ENCODE assay signal across 1 cellular context in genomic region chr4:158929939-158930344, GRCh38.
TF ChIP-seq lines count a peak whose summit lies in the region.

No MANE protein-coding gene starts in this region.

TF ChIP-seq in HepG2, 621 proteins besides CTCF, POLR2A, EP300 and RAD21:
- no peak for TF ChIP-seq TGIF2 (CRISPR knock-in tag; IDR thresholded peaks at IDR 0.05)
- TF ChIP-seq ZSCAN5A (CRISPR knock-in tag; IDR thresholded peaks at IDR 0.05; ENCODE audit: borderline replicate concordance): no peak
- no peak for TF ChIP-seq DMAP1 (CRISPR knock-in tag; IDR thresholded peaks at IDR 0.05)
- no peak for TF ChIP-seq ZBTB8A (CRISPR knock-in tag; IDR thresholded peaks at IDR 0.05; ENCODE audit: borderline replicate concordance, low read depth)
- no peak for TF ChIP-seq ZNF720 (CRISPR knock-in tag; IDR thresholded peaks at IDR 0.05)
- TF ChIP-seq ZNF556 (CRISPR knock-in tag; IDR thresholded peaks at IDR 0.05; ENCODE audit: borderline replicate concordance): no peak
- TF ChIP-seq ZNF317 (CRISPR knock-in tag; IDR thresholded peaks at IDR 0.05): no peak
- TF ChIP-seq HOXA3 (CRISPR knock-in tag; IDR thresholded peaks at IDR 0.05): no peak
- no peak for TF ChIP-seq NRL (CRISPR knock-in tag; IDR thresholded peaks at IDR 0.05; ENCODE audit: borderline replicate concordance)
- no peak for TF ChIP-seq CEBPB (IDR thresholded peaks at IDR 0.05; ENCODE audit: borderline replicate concordance, low read depth, low read length)
- no peak for TF ChIP-seq HOXA5 (CRISPR knock-in tag; IDR thresholded peaks at IDR 0.05)
- no peak for TF ChIP-seq ZNF280D (CRISPR knock-in tag; IDR thresholded peaks at IDR 0.05)
- no peak for TF ChIP-seq SYNCRIP (IDR thresholded peaks at IDR 0.05; ENCODE audit: insufficient read depth, low read depth, low read length)
